ENCODE assay signal across 8 cellular contexts in genomic region chr17:19447085-19447583, GRCh38. TPM values are rescaled to one million over a fixed set of nuclear protein-coding genes. Genes with fewer than 3 reads are reported as not detected.
DNase-seq lines count a peak whose midpoint lies in the region; ATAC-seq lines count a peak whose summit lies in the region.

No MANE protein-coding gene starts in this region.

- no peaks in the 10 kb centered on the region for H3K27me3 ChIP-seq in adipocyte (replicated peaks; ENCODE audit: control insufficient read depth, insufficient read depth, low read length)

- peaks cover 29% of the 10 kb centered on the region for H3K4me1 ChIP-seq in adipocyte (ENCODE audit: control insufficient read depth, insufficient read depth, low read length)
- H3K4me1 ChIP-seq in urinary bladder (ENCODE audit: insufficient read depth), result no peaks in the 10 kb centered on the region

- DNase-seq in ELF-1 (ENCODE audit: low read depth, low spot score) (peak; percentile 90), NCI-H1092 treated with DMSO at 0.1 percent for 48 hours (lab: John Stamatoyannopoulos, UW) (peak; percentile 69), T follicular helper cell (ENCODE audit: low read depth) (peak; percentile 56), adipocyte (ENCODE audit: low read depth) (peak; percentile 94), Right ventricle myocardium superior (no peak), pons (ENCODE audit: low spot score) (peak; percentile 94)

- WGBS in urinary bladder, result 21% methylated on average over 3 of the region's 3 CpGs

- intact Hi-C loops in Right ventricle myocardium superior (cut with DNase I), result loop anchor here (2.0 kb wide), 1 partner anchor 84 kb away; the partner anchor contains the start of gene B9D1

- H3K36me3 ChIP-seq in adipocyte (ENCODE audit: control insufficient read depth, insufficient read depth, low read length, severe bottlenecking), result no peaks in the 10 kb centered on the region
- no peaks in the 10 kb centered on the region for H3K36me3 ChIP-seq in urinary bladder (ENCODE audit: insufficient read depth)

- H3K9me3 ChIP-seq in adipocyte (ENCODE audit: control insufficient read depth, low read length), result peaks cover 11% of the 10 kb centered on the region

- H3K27ac ChIP-seq in urinary bladder (ENCODE audit: low read depth), result peak overlapping the region; percentile 60

- peak overlapping the region; percentile 75 for H3K9ac ChIP-seq in adipocyte (ENCODE audit: low read length)

- H3K4me3 ChIP-seq in adipocyte (ENCODE audit: low read length) (no peak overlapping the region), urinary bladder (ENCODE audit: low read depth, low read length) (no peak overlapping the region)

- ATAC-seq in Right ventricle myocardium superior (ENCODE audit: poor library complexity), result peak; percentile 89
- no peak for ATAC-seq in GM18861 (IDR thresholded peaks at IDR 0.05; ENCODE audit: unreplicated experiment)

RNA-seq across cellular contexts. Expression of gene RNF112, which starts 36.1 kb away (rescaled TPM):
- total RNA-seq in Right ventricle myocardium superior (2.2 TPM), urinary bladder (3.1 TPM)
- 17.4 TPM for polyA plus RNA-seq in urinary bladder
